ENCODE assay signal across 15 cellular contexts in genomic region chr5:88807327-88807726, GRCh38.
DNase-seq lines count a peak whose midpoint lies in the region; ATAC-seq and TF ChIP-seq lines count a peak whose summit lies in the region.
"Had no signal": no experiment of that assay in that cellular context is flagged by ENCODE, and none has a peak within 500 bp of the region (broad histone marks: within the 10 kb centered on the region; RNA-seq: fewer than 3 reads in every experiment).

No MANE protein-coding gene starts in this region.

- no peaks in the 10 kb centered on the region for H3K27me3 Mint-ChIP-seq in chondrocyte (ENCODE audit: low read depth)
- H3K27me3 Mint-ChIP-seq: CD4-positive, alpha-beta T cell had no signal

- peaks cover 57 to 100% (median 92%) of the 10 kb centered on the region in 11 experiments for H3K36me3 ChIP-seq in BLaER1 treated with 17β-estradiol and CSF1 and Interleukin-3, amounts not matched to agents 10 nM and 100 nM
- H3K36me3 ChIP-seq in MM.1S (replicated peaks; ENCODE audit: insufficient read depth, low read length) (peaks cover 26% of the 10 kb centered on the region), gastrocnemius medialis (peaks cover 0 to 21% of the 10 kb centered on the region in 2 donors), neuronal stem cell (replicated peaks in 1 of 2; ENCODE audit: control insufficient read depth in 2 of 2, insufficient read depth in 2 of 2, low read length in 2 of 2) (no peaks in the 10 kb centered on the region)

- peaks cover 17 to 70% (median 27%) of the 10 kb centered on the region in 10 experiments; a peak in 19 of 20 replicates for H3K4me1 ChIP-seq in BLaER1 treated with 17β-estradiol and CSF1 and Interleukin-3, amounts not matched to agents 10 nM and 100 nM
- peaks cover 74% of the 10 kb centered on the region for H3K4me1 ChIP-seq in MM.1S (ENCODE audit: low read length)
- peaks cover 0 to 27% of the 10 kb centered on the region in 2 donors for H3K4me1 ChIP-seq in gastrocnemius medialis
- no peaks in the 10 kb centered on the region for H3K4me1 ChIP-seq in neuronal stem cell (ENCODE audit: control insufficient read depth in 2 of 2, insufficient read depth in 1 of 2, low read depth in 1 of 2, low read length in 2 of 2)

- H3K36me3 Mint-ChIP-seq in chondrocyte (ENCODE audit: low read depth): peaks cover 9% of the 10 kb centered on the region

- WGBS in neuronal stem cell (ENCODE audit: extremely low coverage in 2 of 2, insufficient read length in 2 of 2, insufficient replicate concordance in 1 of 2), 2 donors: no CpG with 5 or more reads among the region's 8 CpGs

- peaks cover 24 to 98% (median 55%) of the 10 kb centered on the region in 11 experiments; a peak in 20 of 22 replicates for H4K20me1 ChIP-seq in BLaER1 treated with 17β-estradiol and CSF1 and Interleukin-3, amounts not matched to agents 10 nM and 100 nM
- H4K20me1 ChIP-seq in MM.1S (ENCODE audit: insufficient read depth, low read length): peaks cover 13% of the 10 kb centered on the region

- H3K27ac Mint-ChIP-seq in chondrocyte (ENCODE audit: unreplicated experiment): peak overlapping the region; percentile 25
- H3K27ac Mint-ChIP-seq: CD4-positive, alpha-beta T cell had no signal

- H3K9me3 ChIP-seq in BLaER1 treated with 17β-estradiol and CSF1 and Interleukin-3, amounts not matched to agents 10 nM and 100 nM (replicated peaks in 1 of 11): peaks cover 0 to 6% (median 0%) of the 10 kb centered on the region in 11 experiments; a peak in 5 of 22 replicates
- H3K9me3 ChIP-seq in MM.1S (replicated peaks; ENCODE audit: insufficient read depth, low read length): no peaks in the 10 kb centered on the region
- H3K9me3 ChIP-seq in gastrocnemius medialis: no peaks in the 10 kb centered on the region
- H3K9me3 ChIP-seq in neuronal stem cell (replicated peaks in 1 of 2; ENCODE audit: control insufficient read depth in 2 of 2, insufficient read depth in 1 of 2, low read depth in 1 of 2, low read length in 2 of 2): no peaks in the 10 kb centered on the region

- H4K8ac ChIP-seq in neuronal stem cell (ENCODE audit: low read depth, low read length): no peak overlapping the region

- H2AFZ ChIP-seq in MM.1S (ENCODE audit: low read length): no peak overlapping the region
- no peak overlapping the region for H2AFZ ChIP-seq in neuronal stem cell (ENCODE audit: low read length)
- H2AFZ ChIP-seq: GM23248 had no signal

- in situ Hi-C loops in gastrocnemius medialis (cut with MboI; ENCODE audit: low sequenced_read_pairs in 4 of 4): no loop called here

- no peak overlapping the region for H2BK5ac ChIP-seq in neuronal stem cell (ENCODE audit: low read length)

- no peak for TF ChIP-seq POLR2A in gastrocnemius medialis (IDR thresholded peaks at IDR 0.05)

- no peaks in the 10 kb centered on the region for H3K4me1 Mint-ChIP-seq in chondrocyte (ENCODE audit: low read depth)

- H3K14ac ChIP-seq in neuronal stem cell (ENCODE audit: low read length): no peak overlapping the region

- ATAC-seq in gastrocnemius medialis (no peak), GM19035 (IDR thresholded peaks at IDR 0.05; ENCODE audit: unreplicated experiment) (no peak)
- ATAC-seq: HCT116 had no signal

- no peak overlapping the region for H4K91ac ChIP-seq in neuronal stem cell (ENCODE audit: low read depth, low read length, poor library complexity)

- no peak overlapping the region for H2BK15ac ChIP-seq in neuronal stem cell (ENCODE audit: low read length)

- peak overlapping the region in 8 of 11 experiments; percentile 3 to 39 (median 31); a peak in 6 of 22 replicates for H3K27ac ChIP-seq in BLaER1 treated with 17β-estradiol and CSF1 and Interleukin-3, amounts not matched to agents 10 nM and 100 nM
- H3K27ac ChIP-seq in MM.1S (ENCODE audit: low read length) (no peak overlapping the region), gastrocnemius medialis (peak overlapping the region in 3 of 4 donors; percentile 21 to 89 (median 42)), neuronal stem cell (replicated peaks; ENCODE audit: low read length) (no peak overlapping the region)
- H3K27ac ChIP-seq: GM23248 had no signal

- no peak overlapping the region for H3K4me3 ChIP-seq in BLaER1 treated with 17β-estradiol and CSF1 and Interleukin-3, amounts not matched to agents 10 nM and 100 nM
- H3K4me3 ChIP-seq in MM.1S (ENCODE audit: low read length) (no peak overlapping the region), gastrocnemius medialis (no peak overlapping the region), neuronal stem cell (ENCODE audit: low read length in 2 of 2) (no peak overlapping the region)
- H3K4me3 ChIP-seq: GM23248 had no signal

- H3K4me2 ChIP-seq in BLaER1 treated with 17β-estradiol and CSF1 and Interleukin-3, amounts not matched to agents 10 nM and 100 nM: peak overlapping the region in 2 of 11 experiments; percentile 12 to 27; a peak in 2 of 22 replicates
- peak overlapping the region; percentile 14; the same call in 1 of the 2 replicates for H3K4me2 ChIP-seq in MM.1S (ENCODE audit: low read depth, low read length)
- H3K4me2 ChIP-seq in neuronal stem cell (ENCODE audit: insufficient read depth, low read length, poor library complexity, severe bottlenecking): no peak overlapping the region

- no peak for DNase-seq in MM.1S
- no peak for DNase-seq in chondrocyte (ENCODE audit: low spot score)
- DNase-seq in gastrocnemius medialis: no peak
- DNase-seq in neuronal stem cell (ENCODE audit: low spot score): no peak
- no peak for DNase-seq in mesenteric fat pad (ENCODE audit: low spot score)
- DNase-seq: 8988T; AML-193; C1 segment of cervical spinal cord; CD4-positive, alpha-beta T cell; DMS79; GM23248; IMR-90 had no signal

- H3K9me2 ChIP-seq in MM.1S (replicated peaks; ENCODE audit: insufficient read depth, low read length): no peaks in the 10 kb centered on the region

- H2AK5ac ChIP-seq in neuronal stem cell (ENCODE audit: low read depth, low read length): no peak overlapping the region

- no peak overlapping the region for H3K4ac ChIP-seq in neuronal stem cell (ENCODE audit: low read length)

- no peak overlapping the region for H2BK120ac ChIP-seq in neuronal stem cell (ENCODE audit: low read depth, low read length)

- H3K79me1 ChIP-seq in neuronal stem cell (ENCODE audit: low read depth, low read length): no peaks in the 10 kb centered on the region

- no peaks in the 10 kb centered on the region for H3K27me3 ChIP-seq in BLaER1 treated with 17β-estradiol and CSF1 and Interleukin-3, amounts not matched to agents 10 nM and 100 nM
- no peaks in the 10 kb centered on the region for H3K27me3 ChIP-seq in MM.1S (replicated peaks; ENCODE audit: insufficient read depth, low read length)
- H3K27me3 ChIP-seq in gastrocnemius medialis: no peaks in the 10 kb centered on the region
- no peaks in the 10 kb centered on the region for H3K27me3 ChIP-seq in neuronal stem cell (ENCODE audit: control insufficient read depth in 3 of 3, insufficient read depth in 3 of 3, low read depth in 1 of 3, low read length in 3 of 3)

- peaks cover 36% of the 10 kb centered on the region for H3F3A ChIP-seq in MM.1S (ENCODE audit: insufficient read depth, low read length)

- H3K9me3 Mint-ChIP-seq in chondrocyte (ENCODE audit: low read depth): no peaks in the 10 kb centered on the region
- H3K9me3 Mint-ChIP-seq: CD4-positive, alpha-beta T cell had no signal

- no peak overlapping the region for H3K23ac ChIP-seq in neuronal stem cell (ENCODE audit: low read depth, low read length, poor library complexity)

- no peak overlapping the region for H2BK12ac ChIP-seq in neuronal stem cell (ENCODE audit: low read length)

- no peak overlapping the region for H3K9ac ChIP-seq in BLaER1 treated with 17β-estradiol and CSF1 and Interleukin-3, amounts not matched to agents 10 nM and 100 nM
- H3K9ac ChIP-seq in MM.1S (ENCODE audit: low read length) (no peak overlapping the region), neuronal stem cell (ENCODE audit: low read depth, low read length, poor library complexity) (no peak overlapping the region)
- H3K9ac ChIP-seq: GM23248 had no signal

- TF ChIP-seq CTCF in MM.1S (IDR thresholded peaks at IDR 0.05; ENCODE audit: low read length) (no peak), chondrocyte (IDR thresholded peaks at IDR 0.05) (no peak), gastrocnemius medialis (IDR thresholded peaks at IDR 0.05 in 4 of 5, conservative IDR thresholded peaks at IDR 0.05 in 1 of 5) (no peak)

- H3K79me2 ChIP-seq in MM.1S (ENCODE audit: low read length): peaks cover 100% of the 10 kb centered on the region

- no peak overlapping the region for H3K4me3 Mint-ChIP-seq in chondrocyte (ENCODE audit: unreplicated experiment)
- H3K4me3 Mint-ChIP-seq: CD4-positive, alpha-beta T cell had no signal

- intact Hi-C loops in gastrocnemius medialis (cut with DNase I; ENCODE audit: low total_unique reads): no loop called here

- no peak overlapping the region for H3K18ac ChIP-seq in neuronal stem cell (ENCODE audit: low read length)

Comparison
In these comparisons a context has a peak if more than half of its experiments do, and no peak if none do; other contexts are left out.
1. H3K27ac ChIP-seq: peak in BLaER1 treated with 17β-estradiol and CSF1 and Interleukin-3, amounts not matched to agents 10 nM and 100 nM (8 of 11) and gastrocnemius medialis (3 of 4); none in MM.1S (single experiment) and neuronal stem cell (single experiment).